ENCODE assay signal across 8 cellular contexts in genomic region chr9:91978739-91979414, GRCh38. TPM values are rescaled to one million over a fixed set of nuclear protein-coding genes. Genes with fewer than 3 reads are reported as not detected.
DNase-seq lines count a peak whose midpoint lies in the region; ATAC-seq and TF ChIP-seq lines count a peak whose summit lies in the region.

No MANE protein-coding gene starts in this region.

- H3K27ac Mint-ChIP-seq in type B pancreatic cell = no peak overlapping the region
- H3K27ac Mint-ChIP-seq in activated naive CD8-positive, alpha-beta T cell treated with anti-CD3 and anti-CD28 coated beads, Interleukin-2, amount 50 U/mL, for 24 hours = no peak overlapping the region

- no TSS peak for BruUV-seq in OCI-LY7 (replicated peaks; lab: Mats Ljungman, UMichigan)

- H3K4me3 ChIP-seq in cardiac muscle cell (no peak overlapping the region), OCI-LY7 (ENCODE audit: low read depth, low read length, poor library complexity, severe bottlenecking) (no peak overlapping the region), fibroblast of the aortic adventitia (ENCODE audit: low read depth, low read length) (no peak overlapping the region), tibial artery (no peak overlapping the region)

- H3K27ac ChIP-seq in cardiac muscle cell (no peak overlapping the region), OCI-LY7 (ENCODE audit: low read depth, low read length, poor library complexity, severe bottlenecking) (no peak overlapping the region), tibial artery (no peak overlapping the region)

- H2AFZ ChIP-seq in OCI-LY7 (ENCODE audit: low read length) = no peak overlapping the region

- H3K4me2 ChIP-seq in OCI-LY7 (ENCODE audit: low read length) = no peak overlapping the region

- H3K79me2 ChIP-seq in OCI-LY7 (ENCODE audit: insufficient read depth, low read depth, low read length) = no peaks in the 10 kb centered on the region

- POLR2A ChIA-PET in OCI-LY7 (lab: Charles Lee) = interaction anchor here (1.1 kb wide), 1 partner anchor 23 kb away, joined by 3 read pairs; no protein-coding TSS in a partner anchor

- CTCF ChIA-PET in OCI-LY7 (lab: Charles Lee; ENCODE audit: unreplicated experiment) = no interaction called here

- H3K36me3 ChIP-seq in cardiac muscle cell = no peaks in the 10 kb centered on the region
- no peaks in the 10 kb centered on the region for H3K36me3 ChIP-seq in OCI-LY7 (ENCODE audit: insufficient read depth, low read length)
- H3K36me3 ChIP-seq in tibial artery = no peaks in the 10 kb centered on the region

- H3K4me1 ChIP-seq in cardiac muscle cell (ENCODE audit: low read depth) = no peaks in the 10 kb centered on the region
- no peaks in the 10 kb centered on the region for H3K4me1 ChIP-seq in OCI-LY7 (ENCODE audit: insufficient read depth, low read length, poor library complexity, severe bottlenecking)
- no peaks in the 10 kb centered on the region for H3K4me1 ChIP-seq in tibial artery

- H3K4me3 Mint-ChIP-seq in type B pancreatic cell = no peak overlapping the region
- no peak overlapping the region for H3K4me3 Mint-ChIP-seq in activated naive CD8-positive, alpha-beta T cell treated with anti-CD3 and anti-CD28 coated beads, Interleukin-2, amount 50 U/mL, for 24 hours

- peak; percentile 56 to 91 for DNase-seq in cardiac muscle cell (ENCODE audit: low read depth in 1 of 2, low spot score in 1 of 2)
- DNase-seq in cardiac septum (ENCODE audit: low spot score) = no peak
- peak; percentile 21 for DNase-seq in OCI-LY7 (ENCODE audit: low spot score)
- DNase-seq in fibroblast of the aortic adventitia (ENCODE audit: low read depth) = peak; percentile 90
- no peak for DNase-seq in type B pancreatic cell (ENCODE audit: extremely low spot score, unreplicated experiment)
- no peak for DNase-seq in tibial artery
- DNase-seq in activated naive CD8-positive, alpha-beta T cell treated with anti-CD3 and anti-CD28 coated beads, Interleukin-2, amount 50 U/mL, for 24 hours = no peak
- DNase-seq in activated CD4-positive, CD25-positive, alpha-beta regulatory T cell (lab: John Stamatoyannopoulos, UW) = no peak

- H3K27me3 Mint-ChIP-seq in type B pancreatic cell = no peaks in the 10 kb centered on the region
- H3K27me3 Mint-ChIP-seq in activated naive CD8-positive, alpha-beta T cell treated with anti-CD3 and anti-CD28 coated beads, Interleukin-2, amount 50 U/mL, for 24 hours = peaks cover 5% of the 10 kb centered on the region

- TF ChIP-seq CTCF in cardiac muscle cell (IDR thresholded peaks at IDR 0.05; ENCODE audit: low read depth, low read length) = peak; percentile 52
- TF ChIP-seq CTCF in OCI-LY7 (conservative IDR thresholded peaks at IDR 0.05; ENCODE audit: low read length) = peak; percentile 66
- peak; percentile 56 for TF ChIP-seq CTCF in fibroblast of the aortic adventitia (IDR thresholded peaks at IDR 0.05; ENCODE audit: insufficient read depth, low read length)
- peak; percentile 64 for TF ChIP-seq CTCF in type B pancreatic cell (conservative IDR thresholded peaks at IDR 0.05)
- TF ChIP-seq CTCF in tibial artery (IDR thresholded peaks at IDR 0.05) = no peak

- no peaks in the 10 kb centered on the region for H3K9me2 ChIP-seq in OCI-LY7 (ENCODE audit: insufficient read depth, low read length)

- H3K9me3 Mint-ChIP-seq in type B pancreatic cell = peaks cover 14% of the 10 kb centered on the region
- H3K9me3 Mint-ChIP-seq in activated naive CD8-positive, alpha-beta T cell treated with anti-CD3 and anti-CD28 coated beads, Interleukin-2, amount 50 U/mL, for 24 hours = no peaks in the 10 kb centered on the region

- no peaks in the 10 kb centered on the region for H3K36me3 Mint-ChIP-seq in type B pancreatic cell
- H3K36me3 Mint-ChIP-seq in activated naive CD8-positive, alpha-beta T cell treated with anti-CD3 and anti-CD28 coated beads, Interleukin-2, amount 50 U/mL, for 24 hours (ENCODE audit: low read depth) = no peaks in the 10 kb centered on the region

- intact Hi-C loops in cardiac septum (cut with DNase I) = no loop called here
- intact Hi-C loops in OCI-LY7 (cut with micrococcal nuclease; ENCODE audit: unreplicated experiment) = no loop called here
- intact Hi-C loops in tibial artery (cut with DNase I; ENCODE audit: low total_unique reads) = no loop called here

- H4K20me1 ChIP-seq in OCI-LY7 (ENCODE audit: insufficient read depth, low read length) = no peaks in the 10 kb centered on the region

- H3K27me3 ChIP-seq in cardiac muscle cell (no peaks in the 10 kb centered on the region), tibial artery (no peaks in the 10 kb centered on the region)

- H3K9me3 ChIP-seq in cardiac muscle cell (ENCODE audit: low read depth) (no peaks in the 10 kb centered on the region), OCI-LY7 (ENCODE audit: low read length) (no peaks in the 10 kb centered on the region), tibial artery (no peaks in the 10 kb centered on the region)

- ATAC-seq in activated naive CD8-positive, alpha-beta T cell treated with anti-CD3 and anti-CD28 coated beads, Interleukin-2, amount 50 U/mL, for 24 hours = no peak

- H3K4me1 Mint-ChIP-seq in type B pancreatic cell (ENCODE audit: unreplicated experiment) = peaks cover 6% of the 10 kb centered on the region
- H3K4me1 Mint-ChIP-seq in activated naive CD8-positive, alpha-beta T cell treated with anti-CD3 and anti-CD28 coated beads, Interleukin-2, amount 50 U/mL, for 24 hours = no peaks in the 10 kb centered on the region

RNA-seq across cellular contexts. Expression of gene ROR2, which starts 28.8 kb away (rescaled TPM):
- total RNA-seq in cardiac muscle cell (36.7 and 38.6 TPM in 2 replicates), cardiac septum (0.65 TPM), OCI-LY7 (2022) (0.10 and 0.17 TPM in 2 replicates), fibroblast of the aortic adventitia (ENCODE audit: low replicate concordance) (13.0 and 26.5 TPM in 2 replicates), type B pancreatic cell (ENCODE audit: low replicate concordance) (7.4 and 48.9 TPM in 2 replicates)
- polyA plus RNA-seq in cardiac muscle cell = 21.5 and 23.6 TPM in 2 replicates
- 0.19 TPM in 1 of 2 replicates, not detected in the other for total RNA-seq in OCI-LY7 (2014; rRNA removed; shearing (Covaris generic))

Comparison
In these comparisons a context has a peak if more than half of its experiments do, and no peak if none do; other contexts are left out.
1. DNase-seq: peak in cardiac muscle cell (2 of 2), OCI-LY7 (single experiment) and fibroblast of the aortic adventitia (single experiment); none in cardiac septum (single experiment), type B pancreatic cell (single experiment), tibial artery (0 of 2), activated naive CD8-positive, alpha-beta T cell treated with anti-CD3 and anti-CD28 coated beads, Interleukin-2, amount 50 U/mL, for 24 hours (single experiment) and activated CD4-positive, CD25-positive, alpha-beta regulatory T cell (0 of 4).
2. CTCF ChIP-seq: peak in cardiac muscle cell (single experiment), OCI-LY7 (single experiment), fibroblast of the aortic adventitia (single experiment) and type B pancreatic cell (single experiment); none in tibial artery (0 of 2).